ENCODE assay signal across 5 cellular contexts in genomic region chr3:55435446-55435845, GRCh38. TPM values are rescaled to one million over a fixed set of nuclear protein-coding genes. Genes with fewer than 3 reads are reported as not detected.
"Had no signal": no experiment of that assay in that cellular context is flagged by ENCODE, and none has a peak within 500 bp of the region (broad histone marks: within the 10 kb centered on the region; RNA-seq: fewer than 3 reads in every experiment).

No MANE protein-coding gene starts in this region.

- H3K9me3 ChIP-seq: HAP-1 had no signal

- ATAC-seq: HCT116 had no signal

- H3K27ac Mint-ChIP-seq: IgD-negative memory B cell had no signal

- DNase-seq: GOT3 had no signal

- H3K4me1 ChIP-seq: HAP-1 had no signal

- H3K36me3 ChIP-seq: HAP-1 had no signal

- H3K4me3 ChIP-seq: HAP-1 had no signal

- H3K4me1 Mint-ChIP-seq: IgD-negative memory B cell had no signal

- H3K36me3 Mint-ChIP-seq: IgD-negative memory B cell had no signal

- H3K27me3 Mint-ChIP-seq: IgD-negative memory B cell had no signal

- H3K4me3 Mint-ChIP-seq: IgD-negative memory B cell had no signal

RNA-seq across cellular contexts. Expression of gene WNT5A, which starts 51.7 kb away (rescaled TPM):
- total RNA-seq: HT-29 had no signal
- polyA plus RNA-seq: IgD-negative memory B cell had no signal
